Comparison of ENCODE assay signal across 21 cellular contexts in the genomic region with DNA sequence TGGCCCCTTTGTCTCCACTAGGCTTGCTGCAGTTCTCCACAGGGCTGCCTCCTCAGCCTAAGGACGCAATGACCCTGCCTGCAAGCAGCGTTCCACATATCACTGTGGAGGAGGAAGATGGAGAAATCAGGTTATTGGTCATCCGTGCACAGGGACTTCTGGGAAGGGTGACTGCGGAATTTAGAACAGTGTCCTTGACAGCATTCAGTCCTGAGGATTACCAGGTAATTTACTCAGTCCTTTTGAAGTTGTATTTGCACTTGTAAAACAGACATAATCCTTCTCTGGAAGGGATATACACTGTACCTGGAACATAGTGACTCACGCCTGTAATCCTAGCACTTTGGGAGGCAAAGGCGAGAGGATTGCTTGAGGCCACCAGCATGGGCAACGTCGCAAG.
DNase-seq lines count a peak whose midpoint lies in the region; ATAC-seq, FAIRE-seq and TF ChIP-seq lines count a peak whose summit lies in the region.
"Had no signal": no experiment of that assay in that cellular context is flagged by ENCODE, and none has a peak within 500 bp of the region (broad histone marks: within the 10 kb centered on the region; RNA-seq: fewer than 3 reads in every experiment).

No MANE protein-coding gene starts in this region.

- no peaks in the 10 kb centered on the region for H3K4me1 Mint-ChIP-seq in CD4-positive, alpha-beta T cell (ENCODE audit: low read depth)
- H3K4me1 Mint-ChIP-seq in stimulated activated effector memory CD8-positive, alpha-beta T cell treated with anti-CD3 and anti-CD28 coated beads, Interleukin-12 subunit alpha, Interleukin-12 subunit beta, amount 100 ng/mL, for 72 hours = no peaks in the 10 kb centered on the region
- H3K4me1 Mint-ChIP-seq: B cell, CD14-positive monocyte had no signal

- POLR2A ChIA-PET in A549 (lab: Yijun Ruan, JAX) = no interaction called here
- POLR2A ChIA-PET in CD4-positive, alpha-beta T cell (lab: Charles Lee) = no interaction called here

- no peak overlapping the region for H3K4me3 Mint-ChIP-seq in CD4-positive, alpha-beta T cell
- H3K4me3 Mint-ChIP-seq in stimulated activated effector memory CD8-positive, alpha-beta T cell treated with anti-CD3 and anti-CD28 coated beads, Interleukin-12 subunit alpha, Interleukin-12 subunit beta, amount 100 ng/mL, for 72 hours = no peak overlapping the region
- H3K4me3 Mint-ChIP-seq: B cell, CD14-positive monocyte had no signal

- H3K27me3 Mint-ChIP-seq in CD4-positive, alpha-beta T cell = no peaks in the 10 kb centered on the region
- H3K27me3 Mint-ChIP-seq: B cell had no signal

- ATAC-seq in A549 (peak; percentile 51 to 71; a peak in 4 of 6 replicates), foreskin keratinocyte (peak; percentile 43), right cardiac atrium (no peak)
- ATAC-seq in CD4-positive, alpha-beta T cell (ENCODE audit: poor library complexity) = no peak
- no peak for ATAC-seq in stimulated activated effector memory CD8-positive, alpha-beta T cell treated with anti-CD3 and anti-CD28 coated beads, Interleukin-12 subunit alpha, Interleukin-12 subunit beta, amount 100 ng/mL, for 72 hours
- ATAC-seq: K562 had no signal

- TF ChIP-seq POLR2A in A549 (IDR thresholded peaks at IDR 0.05; ENCODE audit: low read length) (no peak), esophagus squamous epithelium (IDR thresholded peaks at IDR 0.05) (no peak)

- CTCF ChIA-PET in A549 (lab: Yijun Ruan, JAX) = no interaction called here
- CTCF ChIA-PET in CD4-positive, alpha-beta T cell (lab: Charles Lee) = no interaction called here

- H3K27ac Mint-ChIP-seq in CD4-positive, alpha-beta T cell = no peak overlapping the region
- H3K27ac Mint-ChIP-seq in stimulated activated effector memory CD8-positive, alpha-beta T cell treated with anti-CD3 and anti-CD28 coated beads, Interleukin-12 subunit alpha, Interleukin-12 subunit beta, amount 100 ng/mL, for 72 hours = no peak overlapping the region
- H3K27ac Mint-ChIP-seq: B cell, CD14-positive monocyte had no signal

- intact Hi-C loops in esophagus squamous epithelium (cut with DNase I) (no loop called here), right cardiac atrium (cut with DNase I) (no loop called here)
- intact Hi-C loops in CD4-positive, alpha-beta T cell (cut with DNase I, micrococcal nuclease) = no loop called here

- H3K9me3 ChIP-seq in A549 (no peaks in the 10 kb centered on the region), esophagus squamous epithelium (no peaks in the 10 kb centered on the region), right cardiac atrium (ENCODE audit: control insufficient read depth, low read length) (no peaks in the 10 kb centered on the region)
- H3K9me3 ChIP-seq in CD4-positive, alpha-beta T cell (ENCODE audit: control insufficient read depth, low read length) = no peaks in the 10 kb centered on the region

- H3K9me3 Mint-ChIP-seq in CD4-positive, alpha-beta T cell = no peaks in the 10 kb centered on the region
- no peaks in the 10 kb centered on the region for H3K9me3 Mint-ChIP-seq in stimulated activated effector memory CD8-positive, alpha-beta T cell treated with anti-CD3 and anti-CD28 coated beads, Interleukin-12 subunit alpha, Interleukin-12 subunit beta, amount 100 ng/mL, for 72 hours

- no peak for TF ChIP-seq RAD21 in A549 (conservative IDR thresholded peaks at IDR 0.05 in 1 of 2, IDR thresholded peaks at IDR 0.05 in 1 of 2)

- H3K27ac ChIP-seq in A549 = no peak overlapping the region
- no peak overlapping the region for H3K27ac ChIP-seq in foreskin keratinocyte
- H3K27ac ChIP-seq in esophagus squamous epithelium = no peak overlapping the region
- H3K27ac ChIP-seq in CD4-positive, alpha-beta T cell (ENCODE audit: low read depth, low read length) = no peak overlapping the region
- no peak overlapping the region for H3K27ac ChIP-seq in right cardiac atrium (ENCODE audit: low read length)

- H3K36me3 Mint-ChIP-seq in CD4-positive, alpha-beta T cell (ENCODE audit: low read depth) = no peaks in the 10 kb centered on the region
- no peaks in the 10 kb centered on the region for H3K36me3 Mint-ChIP-seq in stimulated activated effector memory CD8-positive, alpha-beta T cell treated with anti-CD3 and anti-CD28 coated beads, Interleukin-12 subunit alpha, Interleukin-12 subunit beta, amount 100 ng/mL, for 72 hours
- H3K36me3 Mint-ChIP-seq: CD14-positive monocyte had no signal

- TF ChIP-seq EP300 in A549 (IDR thresholded peaks at IDR 0.05) = no peak

- 12% methylated on average over 8 of the region's 8 CpGs for WGBS in A549 (ENCODE audit: missing lambda C conversion rate)
- WGBS in esophagus squamous epithelium, 2 donors = 39 to 49% methylated on average over 4 to 8 of the region's 8 CpGs
- 77% methylated on average over 8 of the region's 8 CpGs for WGBS in right cardiac atrium

- H3K4me2 ChIP-seq in A549 = no peak overlapping the region

- H3K36me3 ChIP-seq in esophagus squamous epithelium = no peaks in the 10 kb centered on the region

- FAIRE-seq in A549 (lab: Jason Lieb, UNC) = no peak
- FAIRE-seq: GM12892, K562 had no signal

- H3K27me3 ChIP-seq in foreskin keratinocyte = no peaks in the 10 kb centered on the region
- no peaks in the 10 kb centered on the region for H3K27me3 ChIP-seq in esophagus squamous epithelium
- H3K27me3 ChIP-seq in CD4-positive, alpha-beta T cell (ENCODE audit: control insufficient read depth, insufficient read depth, low read length) = no peaks in the 10 kb centered on the region
- H3K27me3 ChIP-seq in right cardiac atrium (ENCODE audit: control insufficient read depth, insufficient read depth) = no peaks in the 10 kb centered on the region

- H3K4me3 ChIP-seq in A549 = no peak overlapping the region
- no peak overlapping the region for H3K4me3 ChIP-seq in esophagus squamous epithelium
- H3K4me3 ChIP-seq in right cardiac atrium (ENCODE audit: low read length) = no peak overlapping the region
- H3K4me3 ChIP-seq: K562 had no signal

- DNase-seq in A549 (ENCODE audit: low read depth in 1 of 2, low spot score in 1 of 2) (no peak), ELF-1 (ENCODE audit: low read depth, low spot score) (peak; percentile 18), LoVo (ENCODE audit: low spot score) (peak; percentile 25), foreskin keratinocyte (no peak), esophagus squamous epithelium (lab: John Stamatoyannopoulos, UW) (no peak), right cardiac atrium (no peak)
- DNase-seq in CD4-positive, alpha-beta T cell = no peak
- no peak for DNase-seq in stimulated activated effector memory CD8-positive, alpha-beta T cell treated with anti-CD3 and anti-CD28 coated beads, Interleukin-12 subunit alpha, Interleukin-12 subunit beta, amount 100 ng/mL, for 72 hours (ENCODE audit: low spot score in 2 of 2)
- DNase-seq: MM.1S, NCI-H1048, NCI-H1436, NCI-H187 treated with DMSO at 0.1 percent for 48 hours, NCI-H2227 treated with DMSO at 0.1 percent for 48 hours, NCI-H510A treated with DMSO at 0.1 percent for 48 hours, NCI-H748 treated with DMSO at 0.1 percent for 48 hours, OCI-M1, SHP77 had no signal

- H3K4me1 ChIP-seq in A549 (no peaks in the 10 kb centered on the region), foreskin keratinocyte (no peaks in the 10 kb centered on the region), esophagus squamous epithelium (peaks cover 0 to 7% (median 0%) of the 10 kb centered on the region in 3 donors), right cardiac atrium (ENCODE audit: control insufficient read depth, insufficient read depth, low read length) (no peaks in the 10 kb centered on the region)

- no peak for TF ChIP-seq CTCF in A549 (IDR thresholded peaks at IDR 0.05)
- TF ChIP-seq CTCF in foreskin keratinocyte (conservative IDR thresholded peaks at IDR 0.05) = no peak
- no peak for TF ChIP-seq CTCF in esophagus squamous epithelium (IDR thresholded peaks at IDR 0.05)
- TF ChIP-seq CTCF in CD4-positive, alpha-beta T cell (IDR thresholded peaks at IDR 0.05) = no peak

TF ChIP-seq in A549, 52 proteins besides CTCF, POLR2A, EP300 and RAD21:
- no peak for TF ChIP-seq TFCP2L1 (CRISPR knock-in tag; IDR thresholded peaks at IDR 0.05)
- TF ChIP-seq RARB (CRISPR knock-in tag; IDR thresholded peaks at IDR 0.05) = no peak
- TF ChIP-seq KDM5A (IDR thresholded peaks at IDR 0.05) = no peak

Comparison
In these comparisons a context has a peak if more than half of its experiments do, and no peak if none do; other contexts are left out.
1. ATAC-seq: peak in A549 (2 of 2) and foreskin keratinocyte (single experiment); none in CD4-positive, alpha-beta T cell (single experiment), stimulated activated effector memory CD8-positive, alpha-beta T cell treated with anti-CD3 and anti-CD28 coated beads, Interleukin-12 subunit alpha, Interleukin-12 subunit beta, amount 100 ng/mL, for 72 hours (single experiment) and right cardiac atrium (0 of 2).
2. DNase-seq: peak in ELF-1 (single experiment) and LoVo (single experiment); none in A549 (0 of 2), foreskin keratinocyte (0 of 2), esophagus squamous epithelium (single experiment), CD4-positive, alpha-beta T cell (0 of 10), stimulated activated effector memory CD8-positive, alpha-beta T cell treated with anti-CD3 and anti-CD28 coated beads, Interleukin-12 subunit alpha, Interleukin-12 subunit beta, amount 100 ng/mL, for 72 hours (0 of 2) and right cardiac atrium (0 of 3).